Comparison of ENCODE assay signal across 1 cellular context in the genomic region with DNA sequence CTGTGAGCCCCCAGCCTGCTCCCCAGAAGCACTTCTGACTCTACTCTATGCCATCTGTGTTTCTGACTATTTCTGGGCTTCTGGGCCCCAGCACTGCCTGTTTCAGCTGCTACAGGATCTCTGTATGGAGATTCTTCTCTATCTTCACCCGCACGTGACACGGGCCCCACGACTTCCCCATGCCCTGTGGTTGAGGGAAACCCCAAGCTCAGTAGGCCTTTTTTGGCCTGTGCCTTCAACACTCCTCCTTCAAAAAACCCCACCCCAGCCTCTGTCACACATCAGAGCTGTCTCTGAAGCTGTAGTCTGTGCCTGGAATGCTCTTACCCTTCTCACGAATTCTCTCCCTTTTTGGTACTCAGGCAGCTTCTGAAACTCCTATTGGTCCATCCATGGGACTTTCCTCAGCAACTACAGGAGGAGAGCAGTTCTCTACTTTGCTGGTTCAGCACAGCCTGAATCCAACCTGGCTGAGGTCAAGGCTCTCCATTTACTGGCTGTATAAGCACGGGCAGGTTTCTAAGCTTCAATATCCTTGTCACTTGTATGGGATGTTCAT.
TF ChIP-seq lines count a peak whose summit lies in the region.

No MANE protein-coding gene starts in this region.

TF ChIP-seq in GM12878, 131 proteins besides CTCF, POLR2A, EP300 and RAD21 (continued from another document and continues in another):
- TF ChIP-seq, protein P1, sequence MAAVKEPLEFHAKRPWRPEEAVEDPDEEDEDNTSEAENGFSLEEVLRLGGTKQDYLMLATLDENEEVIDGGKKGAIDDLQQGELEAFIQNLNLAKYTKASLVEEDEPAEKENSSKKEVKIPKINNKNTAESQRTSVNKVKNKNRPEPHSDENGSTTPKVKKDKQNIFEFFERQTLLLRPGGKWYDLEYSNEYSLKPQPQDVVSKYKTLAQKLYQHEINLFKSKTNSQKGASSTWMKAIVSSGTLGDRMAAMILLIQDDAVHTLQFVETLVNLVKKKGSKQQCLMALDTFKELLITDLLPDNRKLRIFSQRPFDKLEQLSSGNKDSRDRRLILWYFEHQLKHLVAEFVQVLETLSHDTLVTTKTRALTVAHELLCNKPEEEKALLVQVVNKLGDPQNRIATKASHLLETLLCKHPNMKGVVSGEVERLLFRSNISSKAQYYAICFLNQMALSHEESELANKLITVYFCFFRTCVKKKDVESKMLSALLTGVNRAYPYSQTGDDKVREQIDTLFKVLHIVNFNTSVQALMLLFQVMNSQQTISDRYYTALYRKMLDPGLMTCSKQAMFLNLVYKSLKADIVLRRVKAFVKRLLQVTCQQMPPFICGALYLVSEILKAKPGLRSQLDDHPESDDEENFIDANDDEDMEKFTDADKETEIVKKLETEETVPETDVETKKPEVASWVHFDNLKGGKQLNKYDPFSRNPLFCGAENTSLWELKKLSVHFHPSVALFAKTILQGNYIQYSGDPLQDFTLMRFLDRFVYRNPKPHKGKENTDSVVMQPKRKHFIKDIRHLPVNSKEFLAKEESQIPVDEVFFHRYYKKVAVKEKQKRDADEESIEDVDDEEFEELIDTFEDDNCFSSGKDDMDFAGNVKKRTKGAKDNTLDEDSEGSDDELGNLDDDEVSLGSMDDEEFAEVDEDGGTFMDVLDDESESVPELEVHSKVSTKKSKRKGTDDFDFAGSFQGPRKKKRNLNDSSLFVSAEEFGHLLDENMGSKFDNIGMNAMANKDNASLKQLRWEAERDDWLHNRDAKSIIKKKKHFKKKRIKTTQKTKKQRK (IDR thresholded peaks at IDR 0.05; ENCODE audit: low read depth, low read length), result no peak
- TF ChIP-seq RUNX3 (IDR thresholded peaks at IDR 0.05; ENCODE audit: low read length) (peak; percentile 97), NRF1 (conservative IDR thresholded peaks at IDR 0.05; ENCODE audit: low read depth, low read length) (no peak), ZSCAN29 (IDR thresholded peaks at IDR 0.05) (peak; percentile 41; the same call in 1 of the 2 replicates), ZZZ3 (IDR thresholded peaks at IDR 0.05; ENCODE audit: control insufficient read depth, insufficient read length, low read depth) (no peak), NR2C1 (IDR thresholded peaks at IDR 0.05) (no peak), PML (IDR thresholded peaks at IDR 0.05; ENCODE audit: low read length) (no peak), TCF12 (IDR thresholded peaks at IDR 0.05; ENCODE audit: low read depth, low read length) (peak; percentile 62; the same call in 1 of the 2 replicates), CHD4 (IDR thresholded peaks at IDR 0.05) (no peak), YBX1 (IDR thresholded peaks at IDR 0.05) (no peak), MTA2 (IDR thresholded peaks at IDR 0.05; ENCODE audit: low read depth) (peak; percentile 51; the same call in 1 of the 2 replicates), YY1 (IDR thresholded peaks at IDR 0.05; ENCODE audit: low read depth, low read length) (no peak), SREBF2 (IDR thresholded peaks at IDR 0.05; ENCODE audit: low read length) (no peak), NBN (IDR thresholded peaks at IDR 0.05) (peak; percentile 78), NR2C2 (IDR thresholded peaks at IDR 0.05; ENCODE audit: borderline replicate concordance, control insufficient read depth, insufficient read length, low read depth) (no peak), MXI1 (IDR thresholded peaks at IDR 0.05; ENCODE audit: low read depth, low read length) (peak; percentile 76; the same call in 1 of the 2 replicates), SPI1 (IDR thresholded peaks at IDR 0.05; ENCODE audit: borderline replicate concordance, insufficient read depth, low read depth, low read length) (peak; percentile 65; the same call in 1 of the 2 replicates), CHD2 (IDR thresholded peaks at IDR 0.05; ENCODE audit: borderline replicate concordance, low read depth, low read length) (0 out of 2 replicates have a peak, but pooled peaks have one; percentile 48), KDM1A (IDR thresholded peaks at IDR 0.05; ENCODE audit: borderline replicate concordance) (no peak), ZNF207 (IDR thresholded peaks at IDR 0.05; ENCODE audit: borderline replicate concordance) (no peak), POU2F2 (IDR thresholded peaks at IDR 0.05; ENCODE audit: borderline replicate concordance, low read depth, low read length) (peak; percentile 53; the same call in 1 of the 3 replicates), CBX5 (IDR thresholded peaks at IDR 0.05; ENCODE audit: low read depth) (peak; percentile 80; the same call in 1 of the 2 replicates), MEF2A (IDR thresholded peaks at IDR 0.05; ENCODE audit: insufficient read depth, low read depth, low read length) (0 out of 2 replicates have a peak, but pooled peaks have one; percentile 65), EED (IDR thresholded peaks at IDR 0.05; ENCODE audit: low read depth) (peak; percentile 86), CREM (IDR thresholded peaks at IDR 0.05; ENCODE audit: low read depth) (peak; percentile 63)
- TF ChIP-seq, protein P2, sequence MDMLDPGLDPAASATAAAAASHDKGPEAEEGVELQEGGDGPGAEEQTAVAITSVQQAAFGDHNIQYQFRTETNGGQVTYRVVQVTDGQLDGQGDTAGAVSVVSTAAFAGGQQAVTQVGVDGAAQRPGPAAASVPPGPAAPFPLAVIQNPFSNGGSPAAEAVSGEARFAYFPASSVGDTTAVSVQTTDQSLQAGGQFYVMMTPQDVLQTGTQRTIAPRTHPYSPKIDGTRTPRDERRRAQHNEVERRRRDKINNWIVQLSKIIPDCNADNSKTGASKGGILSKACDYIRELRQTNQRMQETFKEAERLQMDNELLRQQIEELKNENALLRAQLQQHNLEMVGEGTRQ (IDR thresholded peaks at IDR 0.05; ENCODE audit: borderline replicate concordance, low read depth, low read length), result peak; percentile 81
- TF ChIP-seq, protein P3, sequence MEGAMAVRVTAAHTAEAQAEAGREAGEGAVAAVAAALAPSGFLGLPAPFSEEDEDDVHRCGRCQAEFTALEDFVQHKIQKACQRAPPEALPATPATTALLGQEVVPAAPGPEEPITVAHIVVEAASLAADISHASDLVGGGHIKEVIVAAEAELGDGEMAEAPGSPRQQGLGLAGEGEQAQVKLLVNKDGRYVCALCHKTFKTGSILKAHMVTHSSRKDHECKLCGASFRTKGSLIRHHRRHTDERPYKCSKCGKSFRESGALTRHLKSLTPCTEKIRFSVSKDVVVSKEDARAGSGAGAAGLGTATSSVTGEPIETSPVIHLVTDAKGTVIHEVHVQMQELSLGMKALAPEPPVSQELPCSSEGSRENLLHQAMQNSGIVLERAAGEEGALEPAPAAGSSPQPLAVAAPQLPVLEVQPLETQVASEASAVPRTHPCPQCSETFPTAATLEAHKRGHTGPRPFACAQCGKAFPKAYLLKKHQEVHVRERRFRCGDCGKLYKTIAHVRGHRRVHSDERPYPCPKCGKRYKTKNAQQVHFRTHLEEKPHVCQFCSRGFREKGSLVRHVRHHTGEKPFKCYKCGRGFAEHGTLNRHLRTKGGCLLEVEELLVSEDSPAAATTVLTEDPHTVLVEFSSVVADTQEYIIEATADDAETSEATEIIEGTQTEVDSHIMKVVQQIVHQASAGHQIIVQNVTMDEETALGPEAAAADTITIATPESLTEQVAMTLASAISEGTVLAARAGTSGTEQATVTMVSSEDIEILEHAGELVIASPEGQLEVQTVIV (IDR thresholded peaks at IDR 0.05; ENCODE audit: borderline replicate concordance, partially characterized antibody), result no peak
- TF ChIP-seq, protein P4, sequence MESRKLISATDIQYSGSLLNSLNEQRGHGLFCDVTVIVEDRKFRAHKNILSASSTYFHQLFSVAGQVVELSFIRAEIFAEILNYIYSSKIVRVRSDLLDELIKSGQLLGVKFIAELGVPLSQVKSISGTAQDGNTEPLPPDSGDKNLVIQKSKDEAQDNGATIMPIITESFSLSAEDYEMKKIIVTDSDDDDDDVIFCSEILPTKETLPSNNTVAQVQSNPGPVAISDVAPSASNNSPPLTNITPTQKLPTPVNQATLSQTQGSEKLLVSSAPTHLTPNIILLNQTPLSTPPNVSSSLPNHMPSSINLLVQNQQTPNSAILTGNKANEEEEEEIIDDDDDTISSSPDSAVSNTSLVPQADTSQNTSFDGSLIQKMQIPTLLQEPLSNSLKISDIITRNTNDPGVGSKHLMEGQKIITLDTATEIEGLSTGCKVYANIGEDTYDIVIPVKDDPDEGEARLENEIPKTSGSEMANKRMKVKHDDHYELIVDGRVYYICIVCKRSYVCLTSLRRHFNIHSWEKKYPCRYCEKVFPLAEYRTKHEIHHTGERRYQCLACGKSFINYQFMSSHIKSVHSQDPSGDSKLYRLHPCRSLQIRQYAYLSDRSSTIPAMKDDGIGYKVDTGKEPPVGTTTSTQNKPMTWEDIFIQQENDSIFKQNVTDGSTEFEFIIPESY (IDR thresholded peaks at IDR 0.05), result no peak
- TF ChIP-seq, protein P5, sequence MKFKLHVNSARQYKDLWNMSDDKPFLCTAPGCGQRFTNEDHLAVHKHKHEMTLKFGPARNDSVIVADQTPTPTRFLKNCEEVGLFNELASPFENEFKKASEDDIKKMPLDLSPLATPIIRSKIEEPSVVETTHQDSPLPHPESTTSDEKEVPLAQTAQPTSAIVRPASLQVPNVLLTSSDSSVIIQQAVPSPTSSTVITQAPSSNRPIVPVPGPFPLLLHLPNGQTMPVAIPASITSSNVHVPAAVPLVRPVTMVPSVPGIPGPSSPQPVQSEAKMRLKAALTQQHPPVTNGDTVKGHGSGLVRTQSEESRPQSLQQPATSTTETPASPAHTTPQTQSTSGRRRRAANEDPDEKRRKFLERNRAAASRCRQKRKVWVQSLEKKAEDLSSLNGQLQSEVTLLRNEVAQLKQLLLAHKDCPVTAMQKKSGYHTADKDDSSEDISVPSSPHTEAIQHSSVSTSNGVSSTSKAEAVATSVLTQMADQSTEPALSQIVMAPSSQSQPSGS (IDR thresholded peaks at IDR 0.05; ENCODE audit: low read length), result peak; percentile 55; the same call in 1 of the 2 replicates
- TF ChIP-seq, protein P6, sequence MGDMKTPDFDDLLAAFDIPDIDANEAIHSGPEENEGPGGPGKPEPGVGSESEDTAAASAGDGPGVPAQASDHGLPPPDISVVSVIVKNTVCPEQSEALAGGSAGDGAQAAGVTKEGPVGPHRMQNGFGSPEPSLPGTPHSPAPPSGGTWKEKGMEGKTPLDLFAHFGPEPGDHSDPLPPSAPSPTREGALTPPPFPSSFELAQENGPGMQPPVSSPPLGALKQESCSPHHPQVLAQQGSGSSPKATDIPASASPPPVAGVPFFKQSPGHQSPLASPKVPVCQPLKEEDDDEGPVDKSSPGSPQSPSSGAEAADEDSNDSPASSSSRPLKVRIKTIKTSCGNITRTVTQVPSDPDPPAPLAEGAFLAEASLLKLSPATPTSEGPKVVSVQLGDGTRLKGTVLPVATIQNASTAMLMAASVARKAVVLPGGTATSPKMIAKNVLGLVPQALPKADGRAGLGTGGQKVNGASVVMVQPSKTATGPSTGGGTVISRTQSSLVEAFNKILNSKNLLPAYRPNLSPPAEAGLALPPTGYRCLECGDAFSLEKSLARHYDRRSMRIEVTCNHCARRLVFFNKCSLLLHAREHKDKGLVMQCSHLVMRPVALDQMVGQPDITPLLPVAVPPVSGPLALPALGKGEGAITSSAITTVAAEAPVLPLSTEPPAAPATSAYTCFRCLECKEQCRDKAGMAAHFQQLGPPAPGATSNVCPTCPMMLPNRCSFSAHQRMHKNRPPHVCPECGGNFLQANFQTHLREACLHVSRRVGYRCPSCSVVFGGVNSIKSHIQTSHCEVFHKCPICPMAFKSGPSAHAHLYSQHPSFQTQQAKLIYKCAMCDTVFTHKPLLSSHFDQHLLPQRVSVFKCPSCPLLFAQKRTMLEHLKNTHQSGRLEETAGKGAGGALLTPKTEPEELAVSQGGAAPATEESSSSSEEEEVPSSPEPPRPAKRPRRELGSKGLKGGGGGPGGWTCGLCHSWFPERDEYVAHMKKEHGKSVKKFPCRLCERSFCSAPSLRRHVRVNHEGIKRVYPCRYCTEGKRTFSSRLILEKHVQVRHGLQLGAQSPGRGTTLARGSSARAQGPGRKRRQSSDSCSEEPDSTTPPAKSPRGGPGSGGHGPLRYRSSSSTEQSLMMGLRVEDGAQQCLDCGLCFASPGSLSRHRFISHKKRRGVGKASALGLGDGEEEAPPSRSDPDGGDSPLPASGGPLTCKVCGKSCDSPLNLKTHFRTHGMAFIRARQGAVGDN (IDR thresholded peaks at IDR 0.05), result peak; percentile 71
- TF ChIP-seq, protein P7, sequence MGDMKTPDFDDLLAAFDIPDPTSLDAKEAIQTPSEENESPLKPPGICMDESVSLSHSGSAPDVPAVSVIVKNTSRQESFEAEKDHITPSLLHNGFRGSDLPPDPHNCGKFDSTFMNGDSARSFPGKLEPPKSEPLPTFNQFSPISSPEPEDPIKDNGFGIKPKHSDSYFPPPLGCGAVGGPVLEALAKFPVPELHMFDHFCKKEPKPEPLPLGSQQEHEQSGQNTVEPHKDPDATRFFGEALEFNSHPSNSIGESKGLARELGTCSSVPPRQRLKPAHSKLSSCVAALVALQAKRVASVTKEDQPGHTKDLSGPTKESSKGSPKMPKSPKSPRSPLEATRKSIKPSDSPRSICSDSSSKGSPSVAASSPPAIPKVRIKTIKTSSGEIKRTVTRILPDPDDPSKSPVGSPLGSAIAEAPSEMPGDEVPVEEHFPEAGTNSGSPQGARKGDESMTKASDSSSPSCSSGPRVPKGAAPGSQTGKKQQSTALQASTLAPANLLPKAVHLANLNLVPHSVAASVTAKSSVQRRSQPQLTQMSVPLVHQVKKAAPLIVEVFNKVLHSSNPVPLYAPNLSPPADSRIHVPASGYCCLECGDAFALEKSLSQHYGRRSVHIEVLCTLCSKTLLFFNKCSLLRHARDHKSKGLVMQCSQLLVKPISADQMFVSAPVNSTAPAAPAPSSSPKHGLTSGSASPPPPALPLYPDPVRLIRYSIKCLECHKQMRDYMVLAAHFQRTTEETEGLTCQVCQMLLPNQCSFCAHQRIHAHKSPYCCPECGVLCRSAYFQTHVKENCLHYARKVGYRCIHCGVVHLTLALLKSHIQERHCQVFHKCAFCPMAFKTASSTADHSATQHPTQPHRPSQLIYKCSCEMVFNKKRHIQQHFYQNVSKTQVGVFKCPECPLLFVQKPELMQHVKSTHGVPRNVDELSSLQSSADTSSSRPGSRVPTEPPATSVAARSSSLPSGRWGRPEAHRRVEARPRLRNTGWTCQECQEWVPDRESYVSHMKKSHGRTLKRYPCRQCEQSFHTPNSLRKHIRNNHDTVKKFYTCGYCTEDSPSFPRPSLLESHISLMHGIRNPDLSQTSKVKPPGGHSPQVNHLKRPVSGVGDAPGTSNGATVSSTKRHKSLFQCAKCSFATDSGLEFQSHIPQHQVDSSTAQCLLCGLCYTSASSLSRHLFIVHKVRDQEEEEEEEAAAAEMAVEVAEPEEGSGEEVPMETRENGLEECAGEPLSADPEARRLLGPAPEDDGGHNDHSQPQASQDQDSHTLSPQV (IDR thresholded peaks at IDR 0.05), result no peak
- TF ChIP-seq, protein P8, sequence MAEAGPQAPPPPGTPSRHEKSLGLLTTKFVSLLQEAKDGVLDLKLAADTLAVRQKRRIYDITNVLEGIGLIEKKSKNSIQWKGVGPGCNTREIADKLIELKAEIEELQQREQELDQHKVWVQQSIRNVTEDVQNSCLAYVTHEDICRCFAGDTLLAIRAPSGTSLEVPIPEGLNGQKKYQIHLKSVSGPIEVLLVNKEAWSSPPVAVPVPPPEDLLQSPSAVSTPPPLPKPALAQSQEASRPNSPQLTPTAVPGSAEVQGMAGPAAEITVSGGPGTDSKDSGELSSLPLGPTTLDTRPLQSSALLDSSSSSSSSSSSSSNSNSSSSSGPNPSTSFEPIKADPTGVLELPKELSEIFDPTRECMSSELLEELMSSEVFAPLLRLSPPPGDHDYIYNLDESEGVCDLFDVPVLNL (IDR thresholded peaks at IDR 0.05; ENCODE audit: low read depth, low read length), result no peak
- TF ChIP-seq, protein P9, sequence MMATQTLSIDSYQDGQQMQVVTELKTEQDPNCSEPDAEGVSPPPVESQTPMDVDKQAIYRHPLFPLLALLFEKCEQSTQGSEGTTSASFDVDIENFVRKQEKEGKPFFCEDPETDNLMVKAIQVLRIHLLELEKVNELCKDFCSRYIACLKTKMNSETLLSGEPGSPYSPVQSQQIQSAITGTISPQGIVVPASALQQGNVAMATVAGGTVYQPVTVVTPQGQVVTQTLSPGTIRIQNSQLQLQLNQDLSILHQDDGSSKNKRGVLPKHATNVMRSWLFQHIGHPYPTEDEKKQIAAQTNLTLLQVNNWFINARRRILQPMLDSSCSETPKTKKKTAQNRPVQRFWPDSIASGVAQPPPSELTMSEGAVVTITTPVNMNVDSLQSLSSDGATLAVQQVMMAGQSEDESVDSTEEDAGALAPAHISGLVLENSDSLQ (IDR thresholded peaks at IDR 0.05), result peak; percentile 56
